8 cellular contexts compared by ENCODE assay signal in the genomic region with DNA sequence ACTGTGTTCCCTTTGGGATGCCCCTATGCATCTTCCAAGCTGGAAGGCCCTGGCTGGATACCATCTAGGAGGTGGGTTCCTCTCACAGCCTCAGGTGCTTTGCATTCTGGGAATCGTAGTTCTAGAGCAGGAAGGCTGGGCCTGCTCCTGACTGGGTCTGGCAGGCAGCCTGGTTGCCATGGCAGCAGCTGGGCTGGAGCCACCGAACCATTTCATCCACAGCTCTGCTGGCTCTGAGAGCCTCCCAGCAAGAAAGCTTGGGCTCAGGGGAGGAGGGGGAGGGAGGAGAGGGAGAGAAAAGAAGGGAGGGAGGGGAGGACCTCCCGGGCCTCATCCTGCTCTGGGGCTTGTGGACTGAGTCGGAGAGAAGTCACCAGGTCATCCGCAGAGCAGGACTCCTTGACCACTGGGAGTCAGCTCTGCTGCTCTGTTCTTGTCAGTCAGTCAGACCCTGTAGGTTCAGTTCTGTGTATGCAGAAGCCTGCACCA.
DNase-seq lines count a peak whose midpoint lies in the region; ATAC-seq and TF ChIP-seq lines count a peak whose summit lies in the region.

No MANE protein-coding gene starts in this region.

- no peak for TF ChIP-seq CTCF in coronary artery (IDR thresholded peaks at IDR 0.05)

- no peaks in the 10 kb centered on the region for H3K36me3 Mint-ChIP-seq in memory B cell

- H3K4me3 Mint-ChIP-seq in memory B cell: no peak overlapping the region

- DNase-seq in NCI-H526 (lab: John Stamatoyannopoulos, UW): peak; percentile 97 to 98
- DNase-seq in dermis microvascular lymphatic vessel endothelial cell (ENCODE audit: low read depth in 2 of 2): peak; percentile 32 to 56
- DNase-seq in memory B cell (ENCODE audit: low spot score in 2 of 2): peak; percentile 45 to 59
- DNase-seq in stimulated activated naive CD4-positive, alpha-beta T cell treated with Interleukin-2 at 50 U/mL for 16 hours (lab: John Stamatoyannopoulos, UW): no peak
- no peak for DNase-seq in stimulated activated CD4-positive, alpha-beta T cell treated with anti-CD3 and anti-CD28 coated beads, Interleukin-4, amount 100 ng/mL, for 1 hour
- no peak for DNase-seq in COLO829 (ENCODE audit: low spot score)
- DNase-seq in coronary artery (ENCODE audit: low spot score): no peak

- peak overlapping the region; percentile 79 for H3K27ac Mint-ChIP-seq in memory B cell

- H3K9me3 Mint-ChIP-seq in memory B cell: no peaks in the 10 kb centered on the region

- H3K27me3 Mint-ChIP-seq in memory B cell: peaks cover 4% of the 10 kb centered on the region

- H3K4me3 ChIP-seq in coronary artery: no peak overlapping the region

- ATAC-seq in HG02798 (IDR thresholded peaks at IDR 0.05; ENCODE audit: poor library complexity, unreplicated experiment): peak; percentile 44
- ATAC-seq in memory B cell (ENCODE audit: low read depth): peak; percentile 79

- peaks cover 17% of the 10 kb centered on the region for H3K4me1 Mint-ChIP-seq in memory B cell

- no peak overlapping the region for H3K27ac ChIP-seq in coronary artery

Comparison
In these comparisons a context has a peak if more than half of its experiments do, and no peak if none do; other contexts are left out.
1. DNase-seq: peak in NCI-H526 (2 of 2), dermis microvascular lymphatic vessel endothelial cell (2 of 2) and memory B cell (2 of 2); none in stimulated activated naive CD4-positive, alpha-beta T cell treated with Interleukin-2 at 50 U/mL for 16 hours (single experiment), stimulated activated CD4-positive, alpha-beta T cell treated with anti-CD3 and anti-CD28 coated beads, Interleukin-4, amount 100 ng/mL, for 1 hour (single experiment), COLO829 (single experiment) and coronary artery (single experiment).